ENCODE assay signal across 12 cellular contexts in genomic region chr1:115013792-115014191, GRCh38. TPM values are rescaled to one million over a fixed set of nuclear protein-coding genes. Genes with fewer than 3 reads are reported as not detected.
"Had no signal": no experiment of that assay in that cellular context is flagged by ENCODE, and none has a peak within 500 bp of the region (broad histone marks: within the 10 kb centered on the region; RNA-seq: fewer than 3 reads in every experiment).

No MANE protein-coding gene starts in this region.

- DNase-seq: GM23248, GOT3, H7, H9, HCEC 1CT, HFFc6 had no signal

- H3K4me1 ChIP-seq: HAP-1 had no signal

- FAIRE-seq: H1, H54 had no signal

- H3K9me3 ChIP-seq: HAP-1 had no signal

- H2AFZ ChIP-seq: GM23248, GM23338 had no signal

- H3K36me3 ChIP-seq: HAP-1 had no signal

- ATAC-seq: GM23338, HCT116 had no signal

- H3K4me3 ChIP-seq: GM23248, GM23338, HAP-1 had no signal

- H3K9ac ChIP-seq: GM23248 had no signal

- H3K27ac ChIP-seq: GM23248 had no signal

- H3K4me2 ChIP-seq: GM23338 had no signal

RNA-seq across cellular contexts. Expression of gene TSHB, which starts 15.8 kb away (rescaled TPM):
- total RNA-seq: GM23248, GM23338, H1, H4, H7, H9, HFFc6 had no signal
- polyA plus RNA-seq: GM23248, GM23338, H1 had no signal
